ENCODE assay signal across 13 cellular contexts in genomic region chr10:8369666-8370065, GRCh38.
A peak's percentile ranks its signal among the peaks of the same experiment; 100 is the strongest.
DNase-seq lines count a peak whose midpoint lies in the region; ATAC-seq lines count a peak whose summit lies in the region.
"Had no signal": no experiment of that assay in that cellular context is flagged by ENCODE, and none has a peak within 500 bp of the region (broad histone marks: within the 10 kb centered on the region; RNA-seq: fewer than 3 reads in every experiment).

No MANE protein-coding gene starts in this region.

- no peaks in the 10 kb centered on the region for H3K27me3 ChIP-seq in BLaER1

- H3K27ac Mint-ChIP-seq in activated T-helper 17 cell treated with anti-CD3 and anti-CD28 coated beads, Interleukin-2, amount 50 U/mL, for 72 hours, result peak overlapping the region; percentile 69

- H3K4me2 ChIP-seq in BLaER1, result peak overlapping the region; percentile 67

- H3K27ac ChIP-seq in BLaER1, result peak overlapping the region; percentile 33; the same call in 1 of the 2 replicates

- H3K27me3 Mint-ChIP-seq in activated T-helper 17 cell treated with anti-CD3 and anti-CD28 coated beads, Interleukin-2, amount 50 U/mL, for 72 hours, result no peaks in the 10 kb centered on the region

- H4K20me1 ChIP-seq in BLaER1, result no peaks in the 10 kb centered on the region

- H3K4me3 ChIP-seq in BLaER1, result no peak overlapping the region

- peaks cover 23% of the 10 kb centered on the region for H3K4me1 Mint-ChIP-seq in activated T-helper 17 cell treated with anti-CD3 and anti-CD28 coated beads, Interleukin-2, amount 50 U/mL, for 72 hours

- no peaks in the 10 kb centered on the region for H3K36me3 Mint-ChIP-seq in activated T-helper 17 cell treated with anti-CD3 and anti-CD28 coated beads, Interleukin-2, amount 50 U/mL, for 72 hours (ENCODE audit: low read depth)

- H3K4me1 ChIP-seq in BLaER1, result peaks cover 43% of the 10 kb centered on the region

- no peak for DNase-seq in UCSD-AML1 (lab: John Stamatoyannopoulos, UW; ENCODE audit: unreplicated experiment)
- DNase-seq in dedifferentiated amniotic fluid mesenchymal stem cell (ENCODE audit: extremely low spot score), result no peak
- no peak for DNase-seq in NCI-H1105 treated with DMSO at 0.1 percent for 48 hours (lab: John Stamatoyannopoulos, UW)
- DNase-seq in NCI-H146 treated with DMSO at 0.1 percent for 48 hours (lab: John Stamatoyannopoulos, UW; ENCODE audit: unreplicated experiment), result no peak
- DNase-seq: activated CD8-positive, alpha-beta memory T cell treated with anti-CD3 and anti-CD28 coated beads for 24 hours; C1 segment of cervical spinal cord; caudate nucleus; NCI-H2029; SHP77 treated with DMSO at 0.1 percent for 48 hours had no signal

- peaks cover 3% of the 10 kb centered on the region for H3K9me3 Mint-ChIP-seq in activated T-helper 17 cell treated with anti-CD3 and anti-CD28 coated beads, Interleukin-2, amount 50 U/mL, for 72 hours

- no peak overlapping the region; the same call in 1 of the 2 replicates for H3K9ac ChIP-seq in BLaER1

- H3K4me3 Mint-ChIP-seq in activated T-helper 17 cell treated with anti-CD3 and anti-CD28 coated beads, Interleukin-2, amount 50 U/mL, for 72 hours, result peak overlapping the region; percentile 10

- ATAC-seq in GM18868 (IDR thresholded peaks at IDR 0.05; ENCODE audit: unreplicated experiment), result peak; percentile 71
- ATAC-seq in HG03060 (IDR thresholded peaks at IDR 0.05; ENCODE audit: low read depth, unreplicated experiment), result peak; percentile 77
- peak; percentile 37 for ATAC-seq in activated T-helper 17 cell treated with anti-CD3 and anti-CD28 coated beads, Interleukin-2, amount 50 U/mL, for 72 hours (replicated peaks)

- H3K9me3 ChIP-seq in BLaER1, result peaks cover 8% of the 10 kb centered on the region; the same call in 1 of the 2 replicates

- H3K36me3 ChIP-seq in BLaER1, result no peaks in the 10 kb centered on the region
